Comparison of ENCODE assay signal across 8 cellular contexts in the genomic region with DNA sequence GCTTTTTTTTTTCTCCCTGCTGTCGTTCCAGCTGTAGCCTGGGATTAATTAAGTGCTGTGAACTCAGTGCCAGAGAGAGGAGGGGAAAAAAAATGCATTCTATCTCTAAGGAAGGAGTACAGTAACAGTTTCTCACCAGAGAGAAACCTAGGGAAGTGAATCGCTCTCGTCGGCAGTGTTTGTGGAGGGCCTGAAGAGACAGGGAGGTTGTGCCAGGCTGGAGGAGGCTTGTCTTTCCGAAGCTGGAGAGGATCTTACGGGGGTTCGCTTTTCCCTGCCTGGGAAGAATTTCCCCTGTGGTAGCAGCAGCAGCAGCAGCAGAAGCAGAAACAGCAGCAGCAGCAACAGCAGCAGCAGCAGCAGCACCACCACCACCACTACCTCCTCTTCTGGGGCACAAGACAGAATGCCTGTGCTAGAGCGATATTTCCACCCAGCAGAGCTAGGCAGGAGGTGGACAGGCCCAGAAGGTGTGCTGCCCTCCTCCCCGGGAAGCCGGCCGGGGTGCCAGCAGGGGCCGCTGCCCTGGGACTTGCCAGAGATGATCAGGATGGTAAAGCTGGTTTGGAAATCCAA.
DNase-seq lines count a peak whose midpoint lies in the region; TF ChIP-seq lines count a peak whose summit lies in the region.

No MANE protein-coding gene starts in this region.

- H3K9me2 ChIP-seq in OCI-LY7 (ENCODE audit: insufficient read depth, low read length) = no peaks in the 10 kb centered on the region

- DNase-seq in AG09319 (ENCODE audit: extremely low read depth, low read depth) (peak; percentile 39), Peyer's patch (no peak), fibroblast of villous mesenchyme (ENCODE audit: low read depth) (peak; percentile 70), osteocyte (ENCODE audit: extremely low spot score, unreplicated experiment) (no peak), mesenteric fat pad (ENCODE audit: low spot score) (no peak), OCI-LY7 (ENCODE audit: low spot score) (no peak), NCI-H1092 treated with DMSO at 0.1 percent for 48 hours (lab: John Stamatoyannopoulos, UW) (no peak), NCI-H1105 (lab: John Stamatoyannopoulos, UW) (no peak)

- TF ChIP-seq CTCF in AG09319 (IDR thresholded peaks at IDR 0.05; ENCODE audit: low read depth, low read length) = peak; percentile 61
- no peak for TF ChIP-seq CTCF in Peyer's patch (IDR thresholded peaks at IDR 0.05)
- TF ChIP-seq CTCF in fibroblast of villous mesenchyme (IDR thresholded peaks at IDR 0.05; ENCODE audit: insufficient read depth, low read depth, low read length) = peak; percentile 41
- no peak for TF ChIP-seq CTCF in osteocyte (IDR thresholded peaks at IDR 0.05)
- no peak for TF ChIP-seq CTCF in OCI-LY7 (conservative IDR thresholded peaks at IDR 0.05; ENCODE audit: low read length)

- no peaks in the 10 kb centered on the region for H3K9me3 Mint-ChIP-seq in osteocyte (ENCODE audit: unreplicated experiment)

- no peaks in the 10 kb centered on the region for H3K79me2 ChIP-seq in OCI-LY7 (ENCODE audit: insufficient read depth, low read depth, low read length)

- H3K9me3 ChIP-seq in Peyer's patch = no peaks in the 10 kb centered on the region
- no peaks in the 10 kb centered on the region for H3K9me3 ChIP-seq in OCI-LY7 (ENCODE audit: low read length)

- H3K4me1 ChIP-seq in Peyer's patch (peaks cover 0 to 5% (median 0%) of the 10 kb centered on the region in 4 donors), OCI-LY7 (ENCODE audit: insufficient read depth, low read length, poor library complexity, severe bottlenecking) (no peaks in the 10 kb centered on the region)

- no peaks in the 10 kb centered on the region for H3K36me3 Mint-ChIP-seq in osteocyte (ENCODE audit: unreplicated experiment)

- no peaks in the 10 kb centered on the region for H4K20me1 ChIP-seq in OCI-LY7 (ENCODE audit: insufficient read depth, low read length)

- POLR2A ChIA-PET in OCI-LY7 (lab: Charles Lee) = interaction anchor here (0.8 kb wide), 1 partner anchor 85 kb away, joined by 5 read pairs; no protein-coding TSS in a partner anchor

- intact Hi-C loops in OCI-LY7 (cut with micrococcal nuclease; ENCODE audit: unreplicated experiment) = loop anchor here (10.0 kb wide), 1 partner anchor 187 kb away; no protein-coding TSS in a partner anchor

- H3K4me1 Mint-ChIP-seq in osteocyte (ENCODE audit: unreplicated experiment) = peaks cover 57% of the 10 kb centered on the region

- peak overlapping the region; percentile 69 for H3K4me3 Mint-ChIP-seq in osteocyte (ENCODE audit: unreplicated experiment)

- H3K27me3 Mint-ChIP-seq in osteocyte (ENCODE audit: unreplicated experiment) = no peaks in the 10 kb centered on the region

- H3K27ac ChIP-seq in Peyer's patch (peak overlapping the region; percentile 8 to 71 (median 46)), OCI-LY7 (ENCODE audit: low read depth, low read length, poor library complexity, severe bottlenecking) (no peak overlapping the region)

- BruUV-seq in OCI-LY7 (replicated peaks; lab: Mats Ljungman, UMichigan) = no TSS peak

- CTCF ChIA-PET in OCI-LY7 (lab: Charles Lee; ENCODE audit: unreplicated experiment) = no interaction called here

- H3K36me3 ChIP-seq in Peyer's patch = no peaks in the 10 kb centered on the region
- no peaks in the 10 kb centered on the region for H3K36me3 ChIP-seq in OCI-LY7 (ENCODE audit: insufficient read depth, low read length)

- H3K27ac Mint-ChIP-seq in osteocyte (ENCODE audit: unreplicated experiment) = peak overlapping the region; percentile 87

- no peak for TF ChIP-seq POLR2A in Peyer's patch (IDR thresholded peaks at IDR 0.05)

- H2AFZ ChIP-seq in OCI-LY7 (ENCODE audit: low read length) = no peak overlapping the region

- H3K4me2 ChIP-seq in OCI-LY7 (ENCODE audit: low read length) = no peak overlapping the region

- no peaks in the 10 kb centered on the region for H3K27me3 ChIP-seq in Peyer's patch

- peak overlapping the region in 3 of 4 donors; percentile 9 to 38 (median 32) for H3K4me3 ChIP-seq in Peyer's patch
- H3K4me3 ChIP-seq in fibroblast of villous mesenchyme (ENCODE audit: low read depth, low read length) = peak overlapping the region; percentile 44
- no peak overlapping the region for H3K4me3 ChIP-seq in OCI-LY7 (ENCODE audit: low read depth, low read length, poor library complexity, severe bottlenecking)

Comparison
In these comparisons a context has a peak if more than half of its experiments do, and no peak if none do; other contexts are left out.
1. DNase-seq: peak in AG09319 (single experiment) and fibroblast of villous mesenchyme (single experiment); none in Peyer's patch (0 of 3), osteocyte (single experiment), mesenteric fat pad (single experiment), OCI-LY7 (single experiment), NCI-H1092 treated with DMSO at 0.1 percent for 48 hours (single experiment) and NCI-H1105 (single experiment).
2. CTCF ChIP-seq: peak in AG09319 (single experiment) and fibroblast of villous mesenchyme (single experiment); none in Peyer's patch (0 of 6), osteocyte (single experiment) and OCI-LY7 (single experiment).